8 cellular contexts compared by ENCODE assay signal in the genomic region with DNA sequence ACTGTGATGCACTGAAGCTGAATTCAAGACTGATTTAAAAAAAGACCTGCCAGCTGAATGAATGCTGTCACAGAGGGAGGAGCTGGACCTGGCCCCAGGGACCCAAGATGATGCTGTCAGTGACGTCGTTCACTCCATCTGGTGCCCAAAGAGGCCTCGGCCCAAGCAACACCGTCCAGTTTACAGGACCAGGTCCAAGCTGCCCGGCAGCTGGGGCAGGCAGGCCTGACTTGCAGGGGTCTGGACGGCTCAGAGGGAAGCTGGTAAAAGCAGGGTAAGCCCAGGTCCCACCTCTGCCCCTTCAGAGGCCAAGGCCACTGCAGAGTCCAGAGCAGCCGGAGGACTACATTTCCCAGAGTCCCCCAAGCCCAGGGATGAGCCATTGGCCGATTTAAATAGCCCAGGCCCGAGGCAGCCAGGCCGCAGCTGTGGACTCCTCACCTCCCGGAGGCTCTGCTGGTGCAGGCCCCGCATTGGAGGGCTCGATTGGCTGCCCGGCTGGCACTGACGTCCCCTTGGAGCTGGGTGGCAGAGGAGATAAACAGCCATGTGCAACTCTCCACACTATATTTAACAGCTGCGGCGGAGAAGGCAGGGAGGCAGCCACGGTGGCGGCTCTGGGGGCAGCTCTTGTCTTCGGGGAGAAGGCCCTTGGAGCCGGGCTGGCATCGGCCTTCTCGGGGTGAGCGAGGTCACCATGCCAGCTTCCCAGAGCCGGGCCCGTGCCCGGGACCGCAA. TPM values are rescaled to one million over a fixed set of nuclear protein-coding genes. Genes with fewer than 3 reads are reported as not detected.
DNase-seq lines count a peak whose midpoint lies in the region; ATAC-seq, FAIRE-seq and TF ChIP-seq lines count a peak whose summit lies in the region.

Gene PLPP7 (plus strand): TSS at position 423 of the 738 bp plus-strand sequence. CDS start 275 bp downstream, at position 698.

- in situ Hi-C loops in GM13977 (cut with MboI; ENCODE audit: low pct_unique_long_range_greater_than_20kb, low sequenced_read_pairs, unreplicated experiment): no loop called here

- TF ChIP-seq CTCF in GM13977 (IDR thresholded peaks at IDR 0.05; ENCODE audit: extremely low read depth, insufficient read depth, missing control alignments) (no peak), fibroblast of mammary gland (conservative IDR thresholded peaks at IDR 0.05; ENCODE audit: control insufficient read depth, insufficient read depth, low read depth, low read length) (no peak), natural killer cell (IDR thresholded peaks at IDR 0.05) (no peak), type B pancreatic cell (conservative IDR thresholded peaks at IDR 0.05) (no peak)

- ATAC-seq in natural killer cell (peak in 1 of 3 donors; percentile 49), GM18909 (IDR thresholded peaks at IDR 0.05; ENCODE audit: poor library complexity, unreplicated experiment) (no peak)

- H3K27me3 Mint-ChIP-seq in natural killer cell (ENCODE audit: low read depth in 2 of 2) (no peaks in the 10 kb centered on the region), type B pancreatic cell (peaks cover 3% of the 10 kb centered on the region)

- DNase-seq in GM13977 (ENCODE audit: low spot score) (peak; percentile 78), RCC 7860 (ENCODE audit: low spot score) (peak; percentile 35), fibroblast of mammary gland (ENCODE audit: low read depth) (peak; percentile 90), natural killer cell (no peak), type B pancreatic cell (ENCODE audit: extremely low spot score, unreplicated experiment) (no peak)
- no peak for DNase-seq in activated effector memory CD4-positive, alpha-beta T cell treated with Interleukin-2 at 50 U/mL for 16 hours
- DNase-seq in stimulated activated naive CD4-positive, alpha-beta T cell treated with Interleukin-2 at 50 U/mL for 16 hours (lab: John Stamatoyannopoulos, UW): no peak

- FAIRE-seq in RCC 7860 (lab: Jason Lieb, UNC): no peak

- H3K4me1 Mint-ChIP-seq in natural killer cell (no peaks in the 10 kb centered on the region), type B pancreatic cell (ENCODE audit: unreplicated experiment) (peaks cover 6% of the 10 kb centered on the region)

- H3K4me3 Mint-ChIP-seq in natural killer cell (peak within 1 kb of the TSS; percentile 45), type B pancreatic cell (no peak within 1 kb of the TSS)

- intact Hi-C loops in natural killer cell (cut with micrococcal nuclease): no loop called here

- H3K36me3 Mint-ChIP-seq in natural killer cell: no peaks in the 10 kb centered on the region
- H3K36me3 Mint-ChIP-seq in type B pancreatic cell: no peaks in the 10 kb centered on the region

- H3K27ac Mint-ChIP-seq in natural killer cell (no peak within 1 kb of the TSS), type B pancreatic cell (no peak within 1 kb of the TSS)

- peak within 1 kb of the TSS; percentile 57 for H3K4me3 ChIP-seq in fibroblast of mammary gland (ENCODE audit: control insufficient read depth, low read depth, low read length)

- no peaks in the 10 kb centered on the region for H3K9me3 Mint-ChIP-seq in natural killer cell
- H3K9me3 Mint-ChIP-seq in type B pancreatic cell: no peaks in the 10 kb centered on the region

RNA-seq across cellular contexts. Expression of gene PLPP7, which starts in this region (rescaled TPM):
- total RNA-seq in natural killer cell (under 1 TPM; 0.28 to 0.59 (median 0.34) TPM), type B pancreatic cell (ENCODE audit: low replicate concordance) (0.50 and 3.1 TPM in 2 replicates)

Comparison
In these comparisons a context has a peak if more than half of its experiments do, and no peak if none do; other contexts are left out.
1. DNase-seq: peak in GM13977 (single experiment), RCC 7860 (single experiment) and fibroblast of mammary gland (single experiment); none in natural killer cell (single experiment), activated effector memory CD4-positive, alpha-beta T cell treated with Interleukin-2 at 50 U/mL for 16 hours (single experiment), stimulated activated naive CD4-positive, alpha-beta T cell treated with Interleukin-2 at 50 U/mL for 16 hours (single experiment) and type B pancreatic cell (single experiment).